18 cellular contexts compared by ENCODE assay signal in the genomic region with DNA sequence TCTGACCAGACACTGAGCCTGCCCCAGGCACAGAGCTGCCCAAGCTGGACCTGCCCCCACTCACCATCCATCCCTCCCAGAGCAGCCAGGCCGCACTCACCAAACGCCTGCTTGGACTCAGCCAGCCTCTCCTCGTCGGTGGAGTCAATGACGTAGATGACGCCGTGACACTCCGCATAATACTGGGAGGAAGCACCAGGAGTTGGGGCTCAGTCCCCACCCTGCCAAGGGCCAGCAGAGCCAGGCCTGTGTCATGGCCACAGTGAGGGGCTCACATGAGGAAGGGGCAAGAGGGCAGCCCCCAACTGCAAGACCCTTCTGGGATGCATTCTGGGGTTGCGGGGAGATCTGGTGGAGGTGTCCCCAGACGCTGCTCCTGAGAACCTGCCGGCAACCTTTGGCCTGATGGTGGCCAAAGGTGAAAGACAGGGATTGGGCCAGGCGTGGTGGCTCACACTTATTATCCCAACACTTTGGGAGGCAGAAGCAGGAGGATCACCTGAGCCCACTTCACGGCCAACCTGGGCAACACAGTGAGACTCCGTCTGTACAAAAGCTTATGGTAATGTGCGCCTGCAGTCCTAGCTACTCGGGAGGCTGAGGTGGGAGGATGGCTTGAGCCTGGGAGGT. TPM values are rescaled to one million over a fixed set of nuclear protein-coding genes. Genes with fewer than 3 reads are reported as not detected.
DNase-seq lines count a peak whose midpoint lies in the region; ATAC-seq and TF ChIP-seq lines count a peak whose summit lies in the region.
"Had no signal": no experiment of that assay in that cellular context is flagged by ENCODE, and none has a peak within 500 bp of the region (broad histone marks: within the 10 kb centered on the region; RNA-seq: fewer than 3 reads in every experiment).

No MANE protein-coding gene starts in this region.

- no peak overlapping the region for H3K4me3 Mint-ChIP-seq in activated naive CD8-positive, alpha-beta T cell treated with anti-CD3 and anti-CD28 coated beads for 36 hours
- H3K4me3 Mint-ChIP-seq: activated naive CD8-positive, alpha-beta T cell had no signal

- no peaks in the 10 kb centered on the region for H3K27me3 ChIP-seq in BE2C
- no peaks in the 10 kb centered on the region for H3K27me3 ChIP-seq in stomach
- H3K27me3 ChIP-seq: BLaER1 treated with 17β-estradiol and CSF1 and Interleukin-3, amounts not matched to agents 10 nM and 100 nM; tibial artery had no signal

- no peak for ATAC-seq in activated CD4-positive, CD25-positive, alpha-beta regulatory T cell treated with anti-CD3 and anti-CD28 coated beads, Interleukin-2, amount 50 U/mL, for 24 hours

- DNase-seq in AG08396 (ENCODE audit: low spot score) (peak; percentile 8), BE2C (peak; percentile 30), iPS-NIHi11 (ENCODE audit: low spot score) (peak; percentile 2), stomach (no peak)
- DNase-seq in activated naive CD8-positive, alpha-beta T cell treated with anti-CD3 and anti-CD28 coated beads for 36 hours: no peak
- DNase-seq: effector CD4-positive, alpha-beta T cell; NCI-H187 treated with DMSO at 0.1 percent for 48 hours; NCI-H510A; occipital lobe; stimulated activated CD4-positive, alpha-beta T cell treated with anti-CD3 and anti-CD28 coated beads, Interleukin-4, amount 100 ng/mL, for 1 hour had no signal

- TF ChIP-seq CTCF in BE2C (IDR thresholded peaks at IDR 0.05; ENCODE audit: low read depth, low read length) (no peak), stomach (IDR thresholded peaks at IDR 0.05) (no peak)

- H3K4me3 ChIP-seq in BE2C (ENCODE audit: low read depth, low read length): no peak overlapping the region
- H3K4me3 ChIP-seq in stomach: no peak overlapping the region
- H3K4me3 ChIP-seq: BLaER1 treated with 17β-estradiol and CSF1 and Interleukin-3, amounts not matched to agents 10 nM and 100 nM; tibial artery had no signal

- H3K27ac Mint-ChIP-seq in activated naive CD8-positive, alpha-beta T cell treated with anti-CD3 and anti-CD28 coated beads for 36 hours: no peak overlapping the region

- no peaks in the 10 kb centered on the region for H3K9me3 Mint-ChIP-seq in activated naive CD8-positive, alpha-beta T cell treated with anti-CD3 and anti-CD28 coated beads for 36 hours

- peaks cover 20% of the 10 kb centered on the region for H3K4me1 Mint-ChIP-seq in activated naive CD8-positive, alpha-beta T cell treated with anti-CD3 and anti-CD28 coated beads for 36 hours

- H3K27ac ChIP-seq in stomach: no peak overlapping the region
- H3K27ac ChIP-seq: BLaER1 treated with 17β-estradiol and CSF1 and Interleukin-3, amounts not matched to agents 10 nM and 100 nM; tibial artery had no signal

- peaks cover 25% of the 10 kb centered on the region for H3K36me3 ChIP-seq in BE2C
- H3K36me3 ChIP-seq in stomach: peaks cover 22 to 59% (median 48%) of the 10 kb centered on the region in 4 donors

- no peak for TF ChIP-seq EP300 in stomach (IDR thresholded peaks at IDR 0.05)

- H3K27me3 Mint-ChIP-seq in activated naive CD8-positive, alpha-beta T cell treated with anti-CD3 and anti-CD28 coated beads for 36 hours: no peaks in the 10 kb centered on the region
- H3K27me3 Mint-ChIP-seq: activated naive CD8-positive, alpha-beta T cell had no signal

- H3K4me1 ChIP-seq in BE2C: peaks cover 38% of the 10 kb centered on the region
- H3K4me1 ChIP-seq in stomach: peaks cover 31 to 47% (median 40%) of the 10 kb centered on the region in 4 donors

- 87 to 93% (median 91%) methylated on average over 6 to 16 of the region's 16 CpGs for WGBS in stomach, 5 donors

- intact Hi-C loops in stomach (cut with DNase I; ENCODE audit: low total_unique reads): no loop called here

- H3K36me3 Mint-ChIP-seq in activated naive CD8-positive, alpha-beta T cell treated with anti-CD3 and anti-CD28 coated beads for 36 hours: peaks cover 16% of the 10 kb centered on the region

- H3K9me3 ChIP-seq in BE2C (no peaks in the 10 kb centered on the region), stomach (no peaks in the 10 kb centered on the region)
- H3K9me3 ChIP-seq: BLaER1 treated with 17β-estradiol and CSF1 and Interleukin-3, amounts not matched to agents 10 nM and 100 nM; tibial artery had no signal

- peak; percentile 44; the same call in 1 of the 2 replicates for TF ChIP-seq POLR2A in Raji (IDR thresholded peaks at IDR 0.05; ENCODE audit: insufficient read depth, low read depth, low read length)
- TF ChIP-seq POLR2A in stomach (IDR thresholded peaks at IDR 0.05): no peak

RNA-seq across cellular contexts. Expression of a gene that starts 5.6 kb away (rescaled TPM):
- 115 TPM for polyA plus RNA-seq in BE2C (2012; ENCODE audit: insufficient read depth, insufficient read length, low read depth)
- 10 to 100 TPM; 49.5 to 50.1 TPM for total RNA-seq in activated naive CD8-positive, alpha-beta T cell treated with anti-CD3 and anti-CD28 coated beads for 36 hours
- total RNA-seq in stomach: 100 to 1,000 TPM in 1 of 5 donors, 10 to 100 TPM in 3, 1 to 10 TPM in 1; 7.6 to 103 (median 35.8) TPM
- 10 to 100 TPM; 30.2 to 56.2 (median 35.9) TPM for polyA plus RNA-seq in stomach

RNA-seq across cellular contexts. Expression of a gene that starts 5.7 kb away (rescaled TPM):
- 122 TPM for polyA plus RNA-seq in BE2C (2012; ENCODE audit: insufficient read depth, insufficient read length, low read depth)
- 10 to 100 TPM; 22.0 to 22.1 TPM for total RNA-seq in activated naive CD8-positive, alpha-beta T cell treated with anti-CD3 and anti-CD28 coated beads for 36 hours
- total RNA-seq in stomach: 10 to 100 TPM; 12.3 to 49.6 (median 39.3) TPM
- polyA plus RNA-seq in stomach: 10 to 100 TPM; 29.9 to 41.7 (median 37.7) TPM

RNA-seq across cellular contexts. Expression of a gene that starts 5.7 kb away (rescaled TPM):
- not detected for polyA plus RNA-seq in BE2C (2012; ENCODE audit: insufficient read depth, insufficient read length, low read depth)
- total RNA-seq in activated naive CD8-positive, alpha-beta T cell treated with anti-CD3 and anti-CD28 coated beads for 36 hours: not detected
- total RNA-seq in stomach: 10 to 100 TPM in 1 of 5 donors, 1 to 10 TPM in 3, not detected in 1; 1.1 to 16.9 (median 3.2) TPM
- polyA plus RNA-seq in stomach: 10 to 100 TPM in 1 of 3 donors, 1 to 10 TPM in 2; 8.5 to 26.2 (median 9.5) TPM
- total RNA-seq: activated CD8-positive, alpha-beta memory T cell treated with anti-CD3 and anti-CD28 coated beads for 36 hours; H7; mononuclear cell; occipital lobe had no signal

RNA-seq across cellular contexts. Expression of a gene that starts 34.3 kb away (rescaled TPM):
- polyA plus RNA-seq in BE2C (2012; ENCODE audit: insufficient read depth, insufficient read length, low read depth): 49.0 TPM
- total RNA-seq in activated naive CD8-positive, alpha-beta T cell treated with anti-CD3 and anti-CD28 coated beads for 36 hours: 10 to 100 TPM in 1 of 2 experiments, 1 to 10 TPM in 1; 9.3 to 12.2 TPM
- 100 to 1,000 TPM in 1 of 5 donors, 10 to 100 TPM in 2, 1 to 10 TPM in 2; 3.6 to 117 (median 16.8) TPM for total RNA-seq in stomach
- 10 to 100 TPM; 17.1 to 24.3 (median 19.9) TPM for polyA plus RNA-seq in stomach

RNA-seq across cellular contexts. Expression of a gene that starts 37.4 kb away (rescaled TPM):
- 89.5 TPM for polyA plus RNA-seq in BE2C (2012; ENCODE audit: insufficient read depth, insufficient read length, low read depth)
- total RNA-seq in activated naive CD8-positive, alpha-beta T cell treated with anti-CD3 and anti-CD28 coated beads for 36 hours: 10 to 100 TPM; 25.7 to 29.3 TPM
- 10 to 100 TPM in 3 of 5 donors, 1 to 10 TPM in 2; 7.1 to 60.5 (median 25.9) TPM for total RNA-seq in stomach
- polyA plus RNA-seq in stomach: 10 to 100 TPM; 40.1 to 76.9 (median 57.4) TPM

Comparison
In these comparisons a context has a peak if more than half of its experiments do, and no peak if none do; other contexts are left out.
1. DNase-seq: peak in AG08396 (single experiment), BE2C (single experiment) and iPS-NIHi11 (single experiment); none in activated naive CD8-positive, alpha-beta T cell treated with anti-CD3 and anti-CD28 coated beads for 36 hours (single experiment) and stomach (single experiment).